ENCODE assay signal across 8 cellular contexts in the genomic region with DNA sequence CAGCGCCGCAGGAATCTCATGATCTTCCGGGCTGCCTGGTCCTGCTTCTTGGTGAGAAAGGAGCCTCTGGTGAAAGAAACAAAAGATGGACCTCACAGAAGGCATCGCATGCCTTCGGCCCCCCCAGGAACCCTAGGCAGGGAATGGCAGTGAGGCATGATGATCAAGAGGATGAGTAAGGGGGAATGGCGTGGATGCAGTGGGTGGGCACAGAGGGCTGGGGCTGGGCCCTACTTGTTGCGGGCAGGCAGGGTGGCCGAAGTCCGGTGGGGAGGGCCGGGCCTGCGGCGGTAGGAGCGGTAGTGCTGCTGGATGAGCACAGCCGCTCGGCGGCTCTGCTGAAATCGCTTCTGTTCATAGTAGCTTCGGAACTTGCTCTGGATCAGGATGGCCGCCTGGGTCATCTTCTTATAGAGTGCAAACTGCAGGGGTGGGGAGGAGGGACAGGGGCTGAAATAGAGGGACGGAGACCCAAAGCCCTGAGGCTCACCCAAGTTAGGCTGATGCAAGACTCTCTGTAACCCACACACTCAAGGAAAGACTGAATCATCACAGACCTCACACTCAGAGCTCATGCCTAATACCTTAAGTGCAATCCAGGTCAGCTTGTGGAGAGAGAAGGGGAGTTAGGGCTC. TPM values are rescaled to one million over a fixed set of nuclear protein-coding genes. Genes with fewer than 3 reads are reported as not detected.
DNase-seq lines count a peak whose midpoint lies in the region; ATAC-seq and TF ChIP-seq lines count a peak whose summit lies in the region.

No MANE protein-coding gene starts in this region.

- H3K9me3 Mint-ChIP-seq in activated naive CD8-positive, alpha-beta T cell treated with anti-CD3 and anti-CD28 coated beads, Interleukin-2, amount 10 ng/mL, durations not matched to agents 7 days and 5 days = no peaks in the 10 kb centered on the region
- H3K9me3 Mint-ChIP-seq in stimulated activated naive CD8-positive, alpha-beta T cell treated with anti-CD3 and anti-CD28 coated beads, Interleukin-15, amount 100 ng/mL, for 72 hours = peaks cover 0 to 7% of the 10 kb centered on the region in 2 donors
- H3K9me3 Mint-ChIP-seq in type B pancreatic cell = no peaks in the 10 kb centered on the region

- DNase-seq in BJ (ENCODE audit: low read depth) (peak; percentile 83), iPS-NIHi7 (ENCODE audit: extremely low spot score) (peak; percentile 23), NCI-H146 (lab: John Stamatoyannopoulos, UW) (no peak), occipital lobe (lab: John Stamatoyannopoulos, UW) (no peak), type B pancreatic cell (ENCODE audit: extremely low spot score, unreplicated experiment) (no peak)
- peak; percentile 44 for DNase-seq in activated naive CD8-positive, alpha-beta T cell treated with anti-CD3 and anti-CD28 coated beads, Interleukin-2, amount 10 ng/mL, durations not matched to agents 7 days and 5 days
- peak; percentile 77 to 84 for DNase-seq in stimulated activated naive CD8-positive, alpha-beta T cell treated with anti-CD3 and anti-CD28 coated beads, Interleukin-15, amount 100 ng/mL, for 72 hours

- ATAC-seq in activated naive CD8-positive, alpha-beta T cell treated with anti-CD3 and anti-CD28 coated beads, Interleukin-2, amount 10 ng/mL, durations not matched to agents 7 days and 5 days (ENCODE audit: low read depth) = no peak
- peak; percentile 73 for ATAC-seq in stimulated activated naive CD8-positive, alpha-beta T cell treated with anti-CD3 and anti-CD28 coated beads, Interleukin-15, amount 100 ng/mL, for 72 hours

- no peak overlapping the region for H3K27ac Mint-ChIP-seq in activated naive CD8-positive, alpha-beta T cell treated with anti-CD3 and anti-CD28 coated beads, Interleukin-2, amount 10 ng/mL, durations not matched to agents 7 days and 5 days
- no peak overlapping the region for H3K27ac Mint-ChIP-seq in stimulated activated naive CD8-positive, alpha-beta T cell treated with anti-CD3 and anti-CD28 coated beads, Interleukin-15, amount 100 ng/mL, for 72 hours
- H3K27ac Mint-ChIP-seq in type B pancreatic cell = no peak overlapping the region

- peaks cover 22% of the 10 kb centered on the region for H3K4me1 Mint-ChIP-seq in activated naive CD8-positive, alpha-beta T cell treated with anti-CD3 and anti-CD28 coated beads, Interleukin-2, amount 10 ng/mL, durations not matched to agents 7 days and 5 days
- H3K4me1 Mint-ChIP-seq in stimulated activated naive CD8-positive, alpha-beta T cell treated with anti-CD3 and anti-CD28 coated beads, Interleukin-15, amount 100 ng/mL, for 72 hours = peaks cover 24% of the 10 kb centered on the region
- peaks cover 41% of the 10 kb centered on the region for H3K4me1 Mint-ChIP-seq in type B pancreatic cell (ENCODE audit: unreplicated experiment)

- H3K36me3 ChIP-seq in BJ (ENCODE audit: control insufficient read depth, insufficient read depth, low read length) = peaks cover 15% of the 10 kb centered on the region
- peaks cover 9% of the 10 kb centered on the region for H3K36me3 ChIP-seq in HUES6 (ENCODE audit: control insufficient read depth, insufficient read depth, low read length)

- H3K9ac ChIP-seq in HUES6 (ENCODE audit: low read length) = peak overlapping the region; percentile 94

- peaks cover 33% of the 10 kb centered on the region for H3K4me1 ChIP-seq in HUES6 (ENCODE audit: control insufficient read depth, insufficient read depth, low read length)

- peaks cover 5% of the 10 kb centered on the region; the same call in 1 of the 2 replicates for H3K9me3 ChIP-seq in HUES6 (ENCODE audit: control insufficient read depth, insufficient read depth, low read depth, low read length)

- CTCF ChIA-PET in BJ (lab: Yijun Ruan, JAX) = interaction anchor here (0.7 to 4.6 kb wide), 6 partner anchors 11 to 93 kb away, joined by 3 to 40 read pairs (median 5); a partner anchor contains a TSS

- POLR2A ChIA-PET in BJ (lab: Charles Lee) = interaction anchor here (0.5 kb wide), 1 partner anchor 20 kb away, joined by 3 read pairs; no protein-coding TSS in a partner anchor
- POLR2A ChIA-PET in activated naive CD8-positive, alpha-beta T cell treated with anti-CD3 and anti-CD28 coated beads, Interleukin-2, amount 10 ng/mL, durations not matched to agents 7 days and 5 days (lab: Charles Lee) = interaction anchor here (0.5 to 9.3 kb wide), 10 partner anchors 10 to 259 kb away, joined by 3 to 441 read pairs (median 8); a partner anchor contains a TSS

- no peak overlapping the region for H3K4me3 Mint-ChIP-seq in activated naive CD8-positive, alpha-beta T cell treated with anti-CD3 and anti-CD28 coated beads, Interleukin-2, amount 10 ng/mL, durations not matched to agents 7 days and 5 days
- no peak overlapping the region for H3K4me3 Mint-ChIP-seq in stimulated activated naive CD8-positive, alpha-beta T cell treated with anti-CD3 and anti-CD28 coated beads, Interleukin-15, amount 100 ng/mL, for 72 hours
- no peak overlapping the region for H3K4me3 Mint-ChIP-seq in type B pancreatic cell

- TF ChIP-seq CTCF in BJ (IDR thresholded peaks at IDR 0.05; ENCODE audit: insufficient read depth, low read depth, low read length) (no peak), type B pancreatic cell (conservative IDR thresholded peaks at IDR 0.05) (no peak)

- H3K36me3 Mint-ChIP-seq in activated naive CD8-positive, alpha-beta T cell treated with anti-CD3 and anti-CD28 coated beads, Interleukin-2, amount 10 ng/mL, durations not matched to agents 7 days and 5 days = peaks cover 23% of the 10 kb centered on the region
- peaks cover 25% of the 10 kb centered on the region for H3K36me3 Mint-ChIP-seq in type B pancreatic cell

- peak overlapping the region; percentile 92; the same call in 1 of the 2 replicates for H3K27ac ChIP-seq in HUES6 (ENCODE audit: low read depth, low read length)

- H3K27me3 ChIP-seq in BJ (ENCODE audit: control insufficient read depth, insufficient read depth, low read length) (no peaks in the 10 kb centered on the region), HUES6 (ENCODE audit: control insufficient read depth, insufficient read depth, low read length) (peaks cover under 1% of the 10 kb centered on the region; the same call in 1 of the 2 replicates)

- no peaks in the 10 kb centered on the region for H3K27me3 Mint-ChIP-seq in activated naive CD8-positive, alpha-beta T cell treated with anti-CD3 and anti-CD28 coated beads, Interleukin-2, amount 10 ng/mL, durations not matched to agents 7 days and 5 days
- no peaks in the 10 kb centered on the region for H3K27me3 Mint-ChIP-seq in stimulated activated naive CD8-positive, alpha-beta T cell treated with anti-CD3 and anti-CD28 coated beads, Interleukin-15, amount 100 ng/mL, for 72 hours
- H3K27me3 Mint-ChIP-seq in type B pancreatic cell = no peaks in the 10 kb centered on the region

- H3K4me3 ChIP-seq in BJ (ENCODE audit: low read depth, low read length) = peak overlapping the region; percentile 56
- peak overlapping the region; percentile 89 for H3K4me3 ChIP-seq in HUES6 (ENCODE audit: low read depth, low read length)

RNA-seq across cellular contexts. Expression of a gene that starts 1.4 kb away (rescaled TPM):
- 85.3 and 85.8 TPM in 2 replicates for polyA plus RNA-seq in BJ (2011; rRNA removed)
- 19.1 and 19.6 TPM in 2 replicates for polyA minus RNA-seq in BJ (2011; rRNA and poly(A)+ RNA removed)
- 10 to 100 TPM; 47.1 to 51.9 TPM for total RNA-seq in activated naive CD8-positive, alpha-beta T cell treated with anti-CD3 and anti-CD28 coated beads, Interleukin-2, amount 10 ng/mL, durations not matched to agents 7 days and 5 days
- total RNA-seq in occipital lobe = 21.1 TPM
- 60.5 and 73.1 TPM in 2 replicates for total RNA-seq in type B pancreatic cell (ENCODE audit: low replicate concordance)

RNA-seq across cellular contexts. Expression of a gene that starts 18.1 kb away (rescaled TPM):
- polyA plus RNA-seq in BJ (2011; rRNA removed) = 3.8 and 5.9 TPM in 2 replicates
- polyA minus RNA-seq in BJ (2011; rRNA and poly(A)+ RNA removed) = 1.0 and 1.5 TPM in 2 replicates
- 10 to 100 TPM; 31.4 to 32.9 TPM for total RNA-seq in activated naive CD8-positive, alpha-beta T cell treated with anti-CD3 and anti-CD28 coated beads, Interleukin-2, amount 10 ng/mL, durations not matched to agents 7 days and 5 days
- 2.3 TPM for total RNA-seq in occipital lobe
- 4.8 and 24.0 TPM in 2 replicates for total RNA-seq in type B pancreatic cell (ENCODE audit: low replicate concordance)

RNA-seq across cellular contexts. Expression of a gene that starts 18.4 kb away (rescaled TPM):
- polyA plus RNA-seq in BJ (2011; rRNA removed) = 40.6 and 65.6 TPM in 2 replicates
- 23.2 and 23.6 TPM in 2 replicates for polyA minus RNA-seq in BJ (2011; rRNA and poly(A)+ RNA removed)
- total RNA-seq in activated naive CD8-positive, alpha-beta T cell treated with anti-CD3 and anti-CD28 coated beads, Interleukin-2, amount 10 ng/mL, durations not matched to agents 7 days and 5 days = 10 to 100 TPM; 62.0 to 67.7 TPM
- 5.1 TPM for total RNA-seq in occipital lobe
- total RNA-seq in type B pancreatic cell (ENCODE audit: low replicate concordance) = 26.3 and 35.6 TPM in 2 replicates

RNA-seq across cellular contexts. Expression of a gene that starts 20.7 kb away (rescaled TPM):
- 1,656 and 1,791 TPM in 2 replicates for polyA plus RNA-seq in BJ (2011; rRNA removed)
- 781 and 1,093 TPM in 2 replicates for polyA minus RNA-seq in BJ (2011; rRNA and poly(A)+ RNA removed)
- 1,000 to 10,000 TPM; 1,712 to 1,828 TPM for total RNA-seq in activated naive CD8-positive, alpha-beta T cell treated with anti-CD3 and anti-CD28 coated beads, Interleukin-2, amount 10 ng/mL, durations not matched to agents 7 days and 5 days
- total RNA-seq in occipital lobe (53.0 TPM), type B pancreatic cell (ENCODE audit: low replicate concordance) (404 and 455 TPM in 2 replicates)

RNA-seq across cellular contexts. Expression of a gene that starts 28.3 kb away (rescaled TPM):
- polyA plus RNA-seq in BJ (2011; rRNA removed) = 0.55 and 1.3 TPM in 2 replicates
- 0.24 and 1.6 TPM in 2 replicates for polyA minus RNA-seq in BJ (2011; rRNA and poly(A)+ RNA removed)
- total RNA-seq in activated naive CD8-positive, alpha-beta T cell treated with anti-CD3 and anti-CD28 coated beads, Interleukin-2, amount 10 ng/mL, durations not matched to agents 7 days and 5 days = under 1 TPM; 0.42 to 0.54 TPM
- total RNA-seq in occipital lobe = 0.31 TPM
- 0.72 and 0.86 TPM in 2 replicates for total RNA-seq in type B pancreatic cell (ENCODE audit: low replicate concordance)

Comparison
In these comparisons a context has a peak if more than half of its experiments do, and no peak if none do; other contexts are left out.
1. DNase-seq: peak in BJ (single experiment), activated naive CD8-positive, alpha-beta T cell treated with anti-CD3 and anti-CD28 coated beads, Interleukin-2, amount 10 ng/mL, durations not matched to agents 7 days and 5 days (single experiment), iPS-NIHi7 (single experiment) and stimulated activated naive CD8-positive, alpha-beta T cell treated with anti-CD3 and anti-CD28 coated beads, Interleukin-15, amount 100 ng/mL, for 72 hours (2 of 2); none in NCI-H146 (single experiment), occipital lobe (single experiment) and type B pancreatic cell (single experiment).